Comparison of ENCODE assay signal across 8 cellular contexts in genomic region chr9:34989056-34989945, GRCh38. TPM values are rescaled to one million over a fixed set of nuclear protein-coding genes. Genes with fewer than 3 reads are reported as not detected.
DNase-seq lines count a peak whose midpoint lies in the region; ATAC-seq and TF ChIP-seq lines count a peak whose summit lies in the region.

TSS of gene DNAJB5 (plus strand) at chr9:34989745. CDS start at chr9:34990631, 886 bp downstream.

- no peaks in the 10 kb centered on the region for H3K27me3 ChIP-seq in KMS-11 (ENCODE audit: insufficient read depth, low read depth)
- H3K27me3 ChIP-seq in Peyer's patch: no peaks in the 10 kb centered on the region
- no peaks in the 10 kb centered on the region for H3K27me3 ChIP-seq in esophagus muscularis mucosa
- no peaks in the 10 kb centered on the region for H3K27me3 ChIP-seq in muscle layer of colon (ENCODE audit: control insufficient read depth in 1 of 2, insufficient read depth in 2 of 2, low read length in 2 of 2)

- H3K27ac ChIP-seq in KMS-11: no peak within 1 kb of the TSS
- peak within 1 kb of the TSS; percentile 78 to 91 (median 88) for H3K27ac ChIP-seq in Peyer's patch
- H3K27ac ChIP-seq in esophagus muscularis mucosa (replicated peaks in 1 of 4): peak within 1 kb of the TSS in 2 of 4 donors; percentile 98 to 99
- peak within 1 kb of the TSS; percentile 88 for H3K27ac ChIP-seq in muscle layer of colon (ENCODE audit: low read depth, low read length)

- no peaks in the 10 kb centered on the region for H3K36me3 ChIP-seq in KMS-11 (ENCODE audit: insufficient read depth)
- H3K36me3 ChIP-seq in Peyer's patch: no peaks in the 10 kb centered on the region
- H3K36me3 ChIP-seq in esophagus muscularis mucosa: no peaks in the 10 kb centered on the region
- H3K36me3 ChIP-seq in muscle layer of colon (ENCODE audit: insufficient read depth, low read length): no peaks in the 10 kb centered on the region

- H3K4me2 ChIP-seq in KMS-11: peak within 1 kb of the TSS; percentile 55

- H3K79me2 ChIP-seq in KMS-11 (ENCODE audit: insufficient read depth, low read depth): no peaks in the 10 kb centered on the region

- H3K4me1 ChIP-seq in KMS-11 (ENCODE audit: low read depth, poor library complexity, severe bottlenecking) (no peaks in the 10 kb centered on the region), Peyer's patch (peaks cover 0 to 24% (median 14%) of the 10 kb centered on the region in 4 donors), esophagus muscularis mucosa (peaks cover 45 to 54% (median 52%) of the 10 kb centered on the region in 4 donors), muscle layer of colon (ENCODE audit: insufficient read depth, low read length) (peaks cover 44% of the 10 kb centered on the region)

- peak within 1 kb of the TSS; percentile 55; the same call in 1 of the 2 replicates for H3K9ac ChIP-seq in KMS-11
- H3K9ac ChIP-seq in muscle layer of colon (ENCODE audit: low read length): peak within 1 kb of the TSS; percentile 80

- WGBS in esophagus muscularis mucosa: 0% methylated on average over 13 of the region's 61 CpGs

- no peaks in the 10 kb centered on the region for H4K20me1 ChIP-seq in KMS-11 (ENCODE audit: insufficient read depth)

- H3K9me3 ChIP-seq in Peyer's patch (no peaks in the 10 kb centered on the region), esophagus muscularis mucosa (no peaks in the 10 kb centered on the region), muscle layer of colon (ENCODE audit: low read length) (no peaks in the 10 kb centered on the region)

- ATAC-seq in GM21786 (IDR thresholded peaks at IDR 0.05; ENCODE audit: unreplicated experiment): peak; percentile 87

- peak; percentile 99 for DNase-seq in DMS79 treated with DMSO at 0.1 percent for 48 hours (lab: John Stamatoyannopoulos, UW)
- peak; percentile 98 to 99 (median 99) for DNase-seq in Peyer's patch
- peak; percentile 94 for DNase-seq in activated T-helper 1 cell treated with Interleukin-2 at 50 U/mL for 16 hours (ENCODE audit: low read depth)
- peak; percentile 100 for DNase-seq in esophagus muscularis mucosa (ENCODE audit: extremely low spot score)
- DNase-seq in stimulated activated CD8-positive, alpha-beta memory T cell treated with anti-CD3 and anti-CD28 coated beads, Interleukin-7, amount 100 ng/mL, for 1 hour (ENCODE audit: low read depth in 2 of 2): peak; percentile 92

- TF ChIP-seq CTCF in KMS-11 (conservative IDR thresholded peaks at IDR 0.05; ENCODE audit: low read depth, low read length) (no peak), Peyer's patch (IDR thresholded peaks at IDR 0.05) (no peak), esophagus muscularis mucosa (IDR thresholded peaks at IDR 0.05) (peak in 1 of 3 experiments; percentile 13)

- intact Hi-C loops in esophagus muscularis mucosa (cut with DNase I): loop anchor here (5.0 to 10.0 kb wide), 2 partner anchors 83 to 284 kb away; partner anchors contain the start of gene VCP

- H3K4me3 ChIP-seq in KMS-11 (IDR thresholded peaks at IDR 0.05; ENCODE audit: insufficient read depth, low read depth, low read length) (peak within 1 kb of the TSS; percentile 36), Peyer's patch (peak within 1 kb of the TSS; percentile 67 to 89 (median 80)), esophagus muscularis mucosa (peak within 1 kb of the TSS; percentile 89 to 93 (median 92)), muscle layer of colon (ENCODE audit: low read depth in 1 of 2, low read length in 2 of 2) (peak within 1 kb of the TSS; percentile 64 to 83)

- TF ChIP-seq EP300 in esophagus muscularis mucosa (IDR thresholded peaks at IDR 0.05): peak; percentile 27

- TF ChIP-seq POLR2A in Peyer's patch (IDR thresholded peaks at IDR 0.05) (peak; percentile 58 to 59), esophagus muscularis mucosa (IDR thresholded peaks at IDR 0.05; ENCODE audit: low read depth) (peak; percentile 97)

- peak within 1 kb of the TSS; percentile 97 for H2AFZ ChIP-seq in KMS-11 (ENCODE audit: low read depth)

RNA-seq across cellular contexts. Expression of gene DNAJB5, which starts in this region (rescaled TPM):
- total RNA-seq in Peyer's patch: 1 to 10 TPM; 2.6 to 7.6 (median 4.7) TPM
- 100 to 1,000 TPM in 1 of 4 donors, 10 to 100 TPM in 3; 83.5 to 124 (median 93.8) TPM for total RNA-seq in esophagus muscularis mucosa

Comparison
In these comparisons a context has a peak if more than half of its experiments do, and no peak if none do; other contexts are left out.
1. RNA of gene DNAJB5 (total RNA-seq): 83.5 to 124 TPM in esophagus muscularis mucosa; 2.6 to 7.6 TPM in Peyer's patch; every median in the first group is over 4 times any median in the second.
2. H3K4me3 ChIP-seq: peak in every context shown above with its lines; median percentile 92 in esophagus muscularis mucosa; 80 in Peyer's patch; 74 in muscle layer of colon; 36 in KMS-11.
3. Peak in every context shown above with its lines, with median percentiles within 50 percentile points of each other: DNase-seq.